In genomic region chr1:52551476-52552235, GRCh38 we compare ENCODE assay signal across 8 cellular contexts. TPM values are rescaled to one million over a fixed set of nuclear protein-coding genes. Genes with fewer than 3 reads are reported as not detected.
DNase-seq lines count a peak whose midpoint lies in the region; ATAC-seq, FAIRE-seq and TF ChIP-seq lines count a peak whose summit lies in the region.

No MANE protein-coding gene starts in this region.

- no peak overlapping the region for H3K27ac Mint-ChIP-seq in activated T-helper 1 cell treated with anti-CD3 and anti-CD28 coated beads, Interleukin-12 subunit alpha, Interleukin-12 subunit beta, Interleukin-2, Interleukin-4 antibody, amounts not matched to agents 30 ng/mL and 10 ng/mL and 1 ng/mL, durations not matched to agents 14 hours and 24 hours and 36 hours

- FAIRE-seq in GM12892 (lab: Jason Lieb, UNC) = peak; percentile 36

- intact Hi-C loops in activated T-helper 1 cell treated with anti-CD3 and anti-CD28 coated beads, Interleukin-12 subunit alpha, Interleukin-12 subunit beta, Interleukin-2, Interleukin-4 antibody, amounts not matched to agents 30 ng/mL and 10 ng/mL and 1 ng/mL, durations not matched to agents 14 hours and 24 hours and 36 hours (cut with micrococcal nuclease) = loop anchor here (1.0 to 10.0 kb wide), 14 partner anchors 28 to 1853 kb away; partner anchors contain the start of genes BTF3L4, CC2D1B, CPT2 and ECHDC2

- peak overlapping the region; percentile 89 for H3K4me3 ChIP-seq in skeletal muscle cell (ENCODE audit: low read depth, low read length)

- H3K4me3 Mint-ChIP-seq in activated T-helper 1 cell treated with anti-CD3 and anti-CD28 coated beads, Interleukin-12 subunit alpha, Interleukin-12 subunit beta, Interleukin-2, Interleukin-4 antibody, amounts not matched to agents 30 ng/mL and 10 ng/mL and 1 ng/mL, durations not matched to agents 14 hours and 24 hours and 36 hours = no peak overlapping the region

- no peak for TF ChIP-seq POLR2A in GM12892 (IDR thresholded peaks at IDR 0.05; ENCODE audit: low read depth, low read length)

- H3K4me1 Mint-ChIP-seq in activated T-helper 1 cell treated with anti-CD3 and anti-CD28 coated beads, Interleukin-12 subunit alpha, Interleukin-12 subunit beta, Interleukin-2, Interleukin-4 antibody, amounts not matched to agents 30 ng/mL and 10 ng/mL and 1 ng/mL, durations not matched to agents 14 hours and 24 hours and 36 hours (ENCODE audit: low read depth) = peaks cover 41% of the 10 kb centered on the region

- DNase-seq in GM12892 (ENCODE audit: insufficient read length) (no peak), NCI-H526 (lab: John Stamatoyannopoulos, UW) (peak; percentile 39 to 47), glomerular visceral epithelial cell (ENCODE audit: extremely low spot score) (peak; percentile 59), skeletal muscle cell (ENCODE audit: low read depth) (no peak), NCI-H510A (lab: John Stamatoyannopoulos, UW) (no peak)
- DNase-seq in activated T-helper 1 cell treated with anti-CD3 and anti-CD28 coated beads, Interleukin-12 subunit alpha, Interleukin-12 subunit beta, Interleukin-2, Interleukin-4 antibody, amounts not matched to agents 30 ng/mL and 10 ng/mL and 1 ng/mL, durations not matched to agents 14 hours and 24 hours and 36 hours (ENCODE audit: low spot score) = peak; percentile 19

- H3K36me3 Mint-ChIP-seq in activated T-helper 1 cell treated with anti-CD3 and anti-CD28 coated beads, Interleukin-12 subunit alpha, Interleukin-12 subunit beta, Interleukin-2, Interleukin-4 antibody, amounts not matched to agents 30 ng/mL and 10 ng/mL and 1 ng/mL, durations not matched to agents 14 hours and 24 hours and 36 hours (ENCODE audit: low read depth) = peaks cover 4% of the 10 kb centered on the region

- H3K27me3 Mint-ChIP-seq in activated T-helper 1 cell treated with anti-CD3 and anti-CD28 coated beads, Interleukin-12 subunit alpha, Interleukin-12 subunit beta, Interleukin-2, Interleukin-4 antibody, amounts not matched to agents 30 ng/mL and 10 ng/mL and 1 ng/mL, durations not matched to agents 14 hours and 24 hours and 36 hours (ENCODE audit: insufficient read depth) = peaks cover 3% of the 10 kb centered on the region

- no peak for ATAC-seq in HG03571 (IDR thresholded peaks at IDR 0.05; ENCODE audit: unreplicated experiment)
- no peak for ATAC-seq in GM19452 (IDR thresholded peaks at IDR 0.05; ENCODE audit: unreplicated experiment)

- H3K9me3 Mint-ChIP-seq in activated T-helper 1 cell treated with anti-CD3 and anti-CD28 coated beads, Interleukin-12 subunit alpha, Interleukin-12 subunit beta, Interleukin-2, Interleukin-4 antibody, amounts not matched to agents 30 ng/mL and 10 ng/mL and 1 ng/mL, durations not matched to agents 14 hours and 24 hours and 36 hours = no peaks in the 10 kb centered on the region

RNA-seq across cellular contexts. Expression of gene TUT4, which starts 1.2 kb away (rescaled TPM):
- 41.7 TPM for polyA plus RNA-seq in GM12892 (2012; ENCODE audit: missing spikeins)
- total RNA-seq in activated T-helper 1 cell treated with anti-CD3 and anti-CD28 coated beads, Interleukin-12 subunit alpha, Interleukin-12 subunit beta, Interleukin-2, Interleukin-4 antibody, amounts not matched to agents 30 ng/mL and 10 ng/mL and 1 ng/mL, durations not matched to agents 14 hours and 24 hours and 36 hours = 62.5 and 67.8 TPM in 2 replicates

RNA-seq across cellular contexts. Expression of gene GPX7, which starts 50.5 kb away (rescaled TPM):
- polyA plus RNA-seq in GM12892 (2012; ENCODE audit: missing spikeins) = 27.3 TPM
- total RNA-seq in activated T-helper 1 cell treated with anti-CD3 and anti-CD28 coated beads, Interleukin-12 subunit alpha, Interleukin-12 subunit beta, Interleukin-2, Interleukin-4 antibody, amounts not matched to agents 30 ng/mL and 10 ng/mL and 1 ng/mL, durations not matched to agents 14 hours and 24 hours and 36 hours = 32.7 and 32.8 TPM in 2 replicates

Comparison
In these comparisons a context has a peak if more than half of its experiments do, and no peak if none do; other contexts are left out.
1. DNase-seq: peak in NCI-H526 (2 of 2), activated T-helper 1 cell treated with anti-CD3 and anti-CD28 coated beads, Interleukin-12 subunit alpha, Interleukin-12 subunit beta, Interleukin-2, Interleukin-4 antibody, amounts not matched to agents 30 ng/mL and 10 ng/mL and 1 ng/mL, durations not matched to agents 14 hours and 24 hours and 36 hours (single experiment) and glomerular visceral epithelial cell (single experiment); none in GM12892 (single experiment), skeletal muscle cell (single experiment) and NCI-H510A (single experiment).